ENCODE assay signal across 9 cellular contexts in the genomic region with DNA sequence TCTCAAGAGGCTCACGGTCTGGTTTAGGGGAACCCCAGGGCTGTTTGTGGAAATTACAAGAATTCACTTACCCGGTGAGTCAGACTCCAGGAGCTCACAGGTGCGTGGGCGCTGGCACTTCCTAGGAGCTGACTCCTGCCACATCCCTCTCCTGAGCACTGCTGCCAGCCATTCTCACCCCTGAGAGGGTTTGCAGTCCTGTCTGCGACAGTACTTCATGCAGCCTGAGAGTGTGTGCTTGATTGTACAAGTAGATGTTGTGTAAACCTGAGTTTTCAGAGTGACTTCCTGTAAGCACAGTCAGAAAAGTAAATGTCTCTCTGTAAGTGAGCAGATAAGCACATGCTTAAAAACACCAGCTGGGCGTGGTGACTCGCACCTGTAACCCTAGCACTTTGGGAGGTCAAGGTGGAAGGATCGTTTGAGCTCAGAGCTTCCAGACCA. TPM values are rescaled to one million over a fixed set of nuclear protein-coding genes. Genes with fewer than 3 reads are reported as not detected.
DNase-seq lines count a peak whose midpoint lies in the region; ATAC-seq and TF ChIP-seq lines count a peak whose summit lies in the region.
"Had no signal": no experiment of that assay in that cellular context is flagged by ENCODE, and none has a peak within 500 bp of the region (broad histone marks: within the 10 kb centered on the region; RNA-seq: fewer than 3 reads in every experiment).

No MANE protein-coding gene starts in this region.

- H2BK20ac ChIP-seq in IMR-90 (ENCODE audit: low read depth, low read length), result no peak overlapping the region

- no peak overlapping the region for H4K5ac ChIP-seq in IMR-90 (ENCODE audit: low read depth, low read length)

- DNase-seq in IMR-90 (no peak), foreskin keratinocyte (peak; percentile 71 to 80), AML-193 (lab: John Stamatoyannopoulos, UW) (no peak), NCI-H2107 (lab: John Stamatoyannopoulos, UW) (no peak), COLO668 (lab: John Stamatoyannopoulos, UW; ENCODE audit: unreplicated experiment) (no peak)
- DNase-seq in activated CD4-positive, alpha-beta T cell treated with anti-CD3 and anti-CD28 coated beads, Interleukin-2, amount 50 U/mL, for 24 hours (ENCODE audit: low read depth in 1 of 2, low spot score in 1 of 2), result peak; percentile 42 to 59
- DNase-seq in stimulated activated CD8-positive, alpha-beta memory T cell treated with anti-CD3 and anti-CD28 coated beads, Interleukin-4, amount 100 ng/mL, for 24 hours (ENCODE audit: low read depth), result peak; percentile 30
- no peak for DNase-seq in NK-92 treated with Interleukin-12 subunit alpha and Interleukin-12 subunit beta, amount 100 ng/mL, for 24 hours (lab: John Stamatoyannopoulos, UW)
- DNase-seq: substantia nigra had no signal

- TF ChIP-seq POLR2A in IMR-90 (IDR thresholded peaks at IDR 0.05; ENCODE audit: low read depth, low read length), result no peak

- no peaks in the 10 kb centered on the region for H4K20me1 ChIP-seq in IMR-90 (ENCODE audit: insufficient read depth, low read length)

- H3K18ac ChIP-seq in IMR-90 (ENCODE audit: low read depth, low read length), result no peak overlapping the region

- ATAC-seq in IMR-90 (ENCODE audit: low read depth) (no peak), foreskin keratinocyte (peak; percentile 88)

- peak overlapping the region; percentile 70 for H2AK9ac ChIP-seq in IMR-90 (replicated peaks; ENCODE audit: low read depth, low read length, poor library complexity)

- no peak overlapping the region for H3K27ac ChIP-seq in IMR-90 (ENCODE audit: insufficient read depth, low read length)
- H3K27ac ChIP-seq in foreskin keratinocyte, result no peak overlapping the region

- BruUV-seq in IMR-90 (replicated peaks; lab: Mats Ljungman, UMichigan), result no TSS peak

- no peaks in the 10 kb centered on the region for H3K9me1 ChIP-seq in IMR-90 (ENCODE audit: insufficient read depth, low read length)

- dilution Hi-C loops in IMR-90 (cut with HindIII; ENCODE audit: low sequenced_read_pairs, unreplicated experiment), result no loop called here

- peaks cover 30% of the 10 kb centered on the region for H3K36me3 ChIP-seq in IMR-90 (ENCODE audit: control insufficient read depth, insufficient read depth, low read length)

- H3K4me1 ChIP-seq in IMR-90 (ENCODE audit: control insufficient read depth, insufficient read depth, low read length), result no peaks in the 10 kb centered on the region
- peaks cover 11% of the 10 kb centered on the region for H3K4me1 ChIP-seq in foreskin keratinocyte

- POLR2A ChIA-PET in IMR-90 (lab: Charles Lee; ENCODE audit: unreplicated experiment), result no interaction called here

- no peaks in the 10 kb centered on the region for H3K9me3 ChIP-seq in IMR-90 (ENCODE audit: control insufficient read depth, insufficient read depth, low read length)

- H2AK5ac ChIP-seq in IMR-90 (ENCODE audit: low read depth, low read length), result no peak overlapping the region

- H3K23ac ChIP-seq in IMR-90 (ENCODE audit: low read depth, low read length), result no peak overlapping the region

- TF ChIP-seq CTCF in IMR-90 (conservative IDR thresholded peaks at IDR 0.05; ENCODE audit: low read depth, low read length) (no peak), foreskin keratinocyte (conservative IDR thresholded peaks at IDR 0.05) (no peak)

- H4K91ac ChIP-seq in IMR-90 (ENCODE audit: insufficient read depth, low read depth, low read length), result no peak overlapping the region

- H3K9ac ChIP-seq in IMR-90 (ENCODE audit: low read depth, low read length), result no peak overlapping the region

- no peak overlapping the region for H2AFZ ChIP-seq in IMR-90 (replicated peaks; ENCODE audit: low read length, poor library complexity)

- H4K8ac ChIP-seq in IMR-90 (ENCODE audit: low read depth in 2 of 2, low read length in 2 of 2), result no peak overlapping the region

- intact Hi-C loops in IMR-90 (cut with micrococcal nuclease), result no loop called here

- H3K4me2 ChIP-seq in IMR-90 (ENCODE audit: low read depth, low read length), result no peak overlapping the region

- 100% methylated on average over 1 of the region's 8 CpGs; no CpG with 5 or more reads in 1 of the 2 experiments for WGBS in IMR-90 (ENCODE audit: extremely low coverage in 2 of 2, insufficient read length in 1 of 2), 2 experiments

- no peak overlapping the region for H3K4ac ChIP-seq in IMR-90 (ENCODE audit: low read depth, low read length)

- H3K14ac ChIP-seq in IMR-90 (replicated peaks; ENCODE audit: low read depth, low read length), result no peak overlapping the region

- no peaks in the 10 kb centered on the region for H3K27me3 ChIP-seq in IMR-90 (ENCODE audit: control insufficient read depth, insufficient read depth, low read length)
- no peaks in the 10 kb centered on the region for H3K27me3 ChIP-seq in foreskin keratinocyte

- in situ Hi-C loops in IMR-90 (cut with MboI; ENCODE audit: low sequenced_read_pairs), result loop anchor here (5.0 kb wide), 1 partner anchor 127 kb away; no protein-coding TSS in a partner anchor

- H3K56ac ChIP-seq in IMR-90 (ENCODE audit: extremely low read depth, insufficient read depth, low read length), result no peak overlapping the region

- CTCF ChIA-PET in IMR-90 (lab: Yijun Ruan, JAX), result interaction anchor here (0.6 to 2.5 kb wide), 4 partner anchors 10 to 329 kb away, joined by 4 to 9 read pairs (median 6); no protein-coding TSS in a partner anchor

- no peak overlapping the region for H2BK5ac ChIP-seq in IMR-90 (ENCODE audit: low read depth, low read length, poor library complexity, severe bottlenecking)

- H3K4me3 ChIP-seq in IMR-90 (ENCODE audit: insufficient read depth, low read depth, low read length), result no peak overlapping the region

- no peak overlapping the region for H2BK120ac ChIP-seq in IMR-90 (ENCODE audit: low read depth, low read length)

- TF ChIP-seq RAD21 in IMR-90 (IDR thresholded peaks at IDR 0.05; ENCODE audit: low read length), result no peak

- peaks cover 3 to 4% of the 10 kb centered on the region in 2 experiments; a peak in 2 of 4 replicates for H3K79me1 ChIP-seq in IMR-90 (ENCODE audit: low read depth in 1 of 2, low read length in 2 of 2)

- H2BK15ac ChIP-seq in IMR-90 (ENCODE audit: low read depth, low read length), result no peak overlapping the region

TF ChIP-seq in IMR-90, 13 proteins besides CTCF, POLR2A, EP300 and RAD21:
- no peak for TF ChIP-seq RCOR1 (IDR thresholded peaks at IDR 0.05; ENCODE audit: insufficient replicate concordance, low read length)
- no peak for TF ChIP-seq FOS (IDR thresholded peaks at IDR 0.05; ENCODE audit: low read depth, low read length)

RNA-seq across cellular contexts. Expression of a gene that starts 8.1 kb away (rescaled TPM):
- 32.8 and 36.4 TPM in 2 replicates for total RNA-seq in IMR-90 (2012; rRNA removed)
- 108 and 123 TPM in 2 replicates for polyA plus RNA-seq in IMR-90 (2012; rRNA removed)
- polyA plus RNA-seq in IMR-90 (2012; cell fraction: cytosol; rRNA removed), result 136 and 153 TPM in 2 replicates
- polyA plus RNA-seq in IMR-90 (2012; cell fraction: nucleus; rRNA removed; ENCODE audit: low replicate concordance), result 66.4 and 160 TPM in 2 replicates
- total RNA-seq in foreskin keratinocyte, result 80.3 and 94.6 TPM in 2 replicates
- 123 and 127 TPM in 2 replicates for polyA plus RNA-seq in foreskin keratinocyte

RNA-seq across cellular contexts. Expression of a gene that starts 10.8 kb away (rescaled TPM):
- total RNA-seq in IMR-90 (2012; rRNA removed) (6.9 and 10.6 TPM in 2 replicates), foreskin keratinocyte (0.71 and 1.7 TPM in 2 replicates)
- polyA plus RNA-seq in IMR-90 (2012; rRNA removed) (18.3 and 19.1 TPM in 2 replicates), foreskin keratinocyte (0.56 and 1.3 TPM in 2 replicates)
- 11.0 and 21.7 TPM in 2 replicates for polyA plus RNA-seq in IMR-90 (2012; cell fraction: cytosol; rRNA removed)
- 16.7 and 18.8 TPM in 2 replicates for polyA plus RNA-seq in IMR-90 (2012; cell fraction: nucleus; rRNA removed; ENCODE audit: low replicate concordance)

RNA-seq across cellular contexts. Expression of a gene that starts 26.6 kb away (rescaled TPM):
- 2.3 and 2.5 TPM in 2 replicates for total RNA-seq in IMR-90 (2012; rRNA removed)
- 4.0 TPM in 2 replicates for polyA plus RNA-seq in IMR-90 (2012; rRNA removed)
- polyA plus RNA-seq in IMR-90 (2012; cell fraction: cytosol; rRNA removed), result 4.6 and 6.4 TPM in 2 replicates
- 1.1 and 1.2 TPM in 2 replicates for polyA plus RNA-seq in IMR-90 (2012; cell fraction: nucleus; rRNA removed; ENCODE audit: low replicate concordance)
- total RNA-seq in foreskin keratinocyte, result 0.49 and 0.71 TPM in 2 replicates
- polyA plus RNA-seq in foreskin keratinocyte, result 0.51 and 1.8 TPM in 2 replicates

RNA-seq across cellular contexts. Expression of a gene that starts 29.0 kb away (rescaled TPM):
- total RNA-seq in IMR-90 (2012; rRNA removed), result 14.0 and 16.7 TPM in 2 replicates
- 15.0 and 16.1 TPM in 2 replicates for polyA plus RNA-seq in IMR-90 (2012; rRNA removed)
- polyA plus RNA-seq in IMR-90 (2012; cell fraction: cytosol; rRNA removed), result 9.2 and 22.6 TPM in 2 replicates
- polyA plus RNA-seq in IMR-90 (2012; cell fraction: nucleus; rRNA removed; ENCODE audit: low replicate concordance), result 14.1 and 14.9 TPM in 2 replicates
- 3.4 and 4.7 TPM in 2 replicates for total RNA-seq in foreskin keratinocyte
- 2.2 and 2.5 TPM in 2 replicates for polyA plus RNA-seq in foreskin keratinocyte

RNA-seq across cellular contexts. Expression of a gene that starts 29.6 kb away (rescaled TPM):
- total RNA-seq in IMR-90 (2012; rRNA removed) (2.5 and 3.0 TPM in 2 replicates), foreskin keratinocyte (2.5 and 3.8 TPM in 2 replicates)
- polyA plus RNA-seq in IMR-90 (2012; rRNA removed) (23.9 and 26.5 TPM in 2 replicates), foreskin keratinocyte (1.4 and 2.2 TPM in 2 replicates)
- 13.1 and 22.4 TPM in 2 replicates for polyA plus RNA-seq in IMR-90 (2012; cell fraction: cytosol; rRNA removed)
- polyA plus RNA-seq in IMR-90 (2012; cell fraction: nucleus; rRNA removed; ENCODE audit: low replicate concordance), result 107 and 283 TPM in 2 replicates

Comparison
In these comparisons a context has a peak if more than half of its experiments do, and no peak if none do; other contexts are left out.
1. DNase-seq: peak in activated CD4-positive, alpha-beta T cell treated with anti-CD3 and anti-CD28 coated beads, Interleukin-2, amount 50 U/mL, for 24 hours (2 of 2), foreskin keratinocyte (2 of 2) and stimulated activated CD8-positive, alpha-beta memory T cell treated with anti-CD3 and anti-CD28 coated beads, Interleukin-4, amount 100 ng/mL, for 24 hours (single experiment); none in IMR-90 (single experiment), AML-193 (0 of 2), NK-92 treated with Interleukin-12 subunit alpha and Interleukin-12 subunit beta, amount 100 ng/mL, for 24 hours (single experiment), NCI-H2107 (single experiment) and COLO668 (single experiment).